Comparison of ENCODE assay signal across 8 cellular contexts in the genomic region with DNA sequence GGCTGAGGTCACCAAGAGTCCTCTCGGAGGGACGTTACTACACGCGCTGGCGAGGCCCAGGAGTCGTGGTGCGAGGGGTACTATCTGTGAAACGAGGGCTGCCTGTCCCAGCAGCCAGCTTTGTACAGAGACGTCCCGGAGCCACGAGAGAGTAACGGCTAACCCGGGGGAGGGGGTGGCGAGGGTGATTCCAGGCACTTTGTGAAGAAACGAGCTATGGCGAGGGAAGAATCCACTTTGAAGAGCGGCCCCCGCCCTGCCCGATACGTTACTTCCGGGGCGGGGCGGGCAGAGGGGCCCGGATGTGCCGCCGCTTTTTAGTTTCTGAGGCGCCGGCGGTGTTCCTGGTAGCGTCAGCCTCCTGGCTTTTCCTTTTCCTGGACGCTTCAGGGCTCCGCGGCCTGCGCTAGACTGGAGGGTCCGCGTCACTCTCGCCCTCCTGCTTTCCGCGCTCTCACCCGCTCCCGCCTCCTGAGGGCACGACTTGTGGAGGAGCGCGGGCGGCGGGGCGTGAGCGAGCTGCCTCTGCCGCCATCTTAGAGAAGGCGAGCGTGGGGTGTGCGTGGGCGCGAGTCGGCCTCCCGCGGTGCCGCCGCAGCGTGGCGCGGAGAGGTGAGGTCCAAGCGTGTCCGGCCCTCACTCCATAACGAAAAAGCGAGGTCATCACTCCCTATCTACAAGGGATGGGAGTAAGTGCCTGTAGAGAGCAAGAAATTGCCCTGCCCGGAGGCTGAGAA. TPM values are rescaled to one million over a fixed set of nuclear protein-coding genes. Genes with fewer than 3 reads are reported as not detected.
DNase-seq lines count a peak whose midpoint lies in the region; ATAC-seq and TF ChIP-seq lines count a peak whose summit lies in the region.

No MANE protein-coding gene starts in this region.

- peak; percentile 94 for TF ChIP-seq POLR2A in GM19193 (IDR thresholded peaks at IDR 0.05; ENCODE audit: extremely low read depth, insufficient read depth, insufficient read length)

- H3K27ac ChIP-seq in colonic mucosa, result peak overlapping the region; percentile 100

- intact Hi-C loops in colonic mucosa (cut with DNase I), result no loop called here

- H3K9me3 ChIP-seq in BE2C, result no peaks in the 10 kb centered on the region
- H3K9me3 ChIP-seq in colonic mucosa, result no peaks in the 10 kb centered on the region

- DNase-seq in BE2C (peak; percentile 89), NCI-H446 treated with DMSO at 0.1 percent for 48 hours (lab: John Stamatoyannopoulos, UW) (peak; percentile 94), colonic mucosa (peak; percentile 89), left lobe of liver (ENCODE audit: low spot score) (peak; percentile 90)
- peak; percentile 91 for DNase-seq in activated CD4-positive, alpha-beta T cell treated with anti-CD3 and anti-CD28 coated beads for 48 hours
- DNase-seq in stimulated activated CD4-positive, alpha-beta T cell treated with anti-CD3 and anti-CD28 coated beads, Interleukin-1b, Interleukin-23, amount 100 ng/mL, for 48 hours, result peak; percentile 87

- peak; percentile 75 for ATAC-seq in HG03432 (IDR thresholded peaks at IDR 0.05; ENCODE audit: unreplicated experiment)
- ATAC-seq in left lobe of liver, result peak; percentile 89

- TF ChIP-seq CTCF in BE2C (IDR thresholded peaks at IDR 0.05; ENCODE audit: low read depth, low read length) (no peak), colonic mucosa (IDR thresholded peaks at IDR 0.05) (no peak)

- peak overlapping the region; percentile 96 to 100 for H3K9ac ChIP-seq in colonic mucosa (ENCODE audit: low read depth in 2 of 2, low read length in 2 of 2)

- H3K4me3 ChIP-seq in BE2C (ENCODE audit: low read depth, low read length) (peak overlapping the region; percentile 91), colonic mucosa (peak overlapping the region; percentile 78)

- H3K4me1 ChIP-seq in BE2C (peaks cover 4% of the 10 kb centered on the region; the same call in 1 of the 2 replicates), colonic mucosa (no peaks in the 10 kb centered on the region)

- H3K27me3 ChIP-seq in BE2C (no peaks in the 10 kb centered on the region), colonic mucosa (no peaks in the 10 kb centered on the region)

- H3K36me3 ChIP-seq in BE2C (no peaks in the 10 kb centered on the region), colonic mucosa (no peaks in the 10 kb centered on the region)

RNA-seq across cellular contexts. Expression of a gene that starts 0.5 kb away (rescaled TPM):
- 2.3 TPM for polyA plus RNA-seq in BE2C (2012; ENCODE audit: insufficient read depth, insufficient read length, low read depth)
- total RNA-seq in colonic mucosa (10 to 100 TPM in 1 of 2 donors, 1 to 10 TPM in 1; 9.8 to 12.1 TPM), left lobe of liver (2.6 TPM)

Comparison
In these comparisons a context has a peak if more than half of its experiments do, and no peak if none do; other contexts are left out.
1. Peak in every context shown above with its lines: DNase-seq, ATAC-seq, H3K4me3 ChIP-seq and H3K27ac ChIP-seq.